In genomic region chr14:52729925-52730707, GRCh38 we compare ENCODE assay signal across 1 cellular context.
TF ChIP-seq lines count a peak whose summit lies in the region.

Gene STYX (plus strand): TSS chr14:52730166. CDS start chr14:52730475, 309 bp downstream.

TF ChIP-seq in HepG2, 621 proteins besides CTCF, POLR2A, EP300 and RAD21 (continued from another document):
- TF ChIP-seq ZNF746 (CRISPR knock-in tag; IDR thresholded peaks at IDR 0.05) (no peak), ZNF274 (CRISPR knock-in tag; IDR thresholded peaks at IDR 0.05) (0 out of 2 replicates have a peak, but pooled peaks have one; percentile 44), POLR2G (IDR thresholded peaks at IDR 0.05; ENCODE audit: low read depth, low read length) (peak; percentile 88), NFYC (CRISPR knock-in tag; IDR thresholded peaks at IDR 0.05) (peak; percentile 84), ZNF747 (CRISPR knock-in tag; IDR thresholded peaks at IDR 0.05; ENCODE audit: borderline replicate concordance) (peak; percentile 48; the same call in 1 of the 2 replicates), ZEB1 (IDR thresholded peaks at IDR 0.05; ENCODE audit: insufficient replicate concordance, low read depth) (peak; percentile 86), ZNF607 (CRISPR knock-in tag; IDR thresholded peaks at IDR 0.05; ENCODE audit: borderline replicate concordance) (0 out of 2 replicates have a peak, but pooled peaks have one; percentile 44), NFE2 (CRISPR knock-in tag; IDR thresholded peaks at IDR 0.05) (no peak), CCAR2 (optimal IDR thresholded peaks at IDR 0.05; ENCODE audit: low read depth, low read length) (no peak), HNRNPLL (IDR thresholded peaks at IDR 0.05; ENCODE audit: low read depth, low read length, poor library complexity, severe bottlenecking) (peak; percentile 49)
